In genomic region chrX:40099046-40099968, GRCh38 we compare ENCODE assay signal across 8 cellular contexts. TPM values are rescaled to one million over a fixed set of nuclear protein-coding genes. Genes with fewer than 3 reads are reported as not detected.
DNase-seq lines count a peak whose midpoint lies in the region; ATAC-seq and TF ChIP-seq lines count a peak whose summit lies in the region.

No MANE protein-coding gene starts in this region.

- peak overlapping the region; percentile 86 to 93 (median 92) for H3K27ac ChIP-seq in esophagus squamous epithelium

- H3K4me1 ChIP-seq in esophagus squamous epithelium: peaks cover 13 to 36% (median 22%) of the 10 kb centered on the region in 3 donors

- no peaks in the 10 kb centered on the region for H3K36me3 ChIP-seq in esophagus squamous epithelium

- peaks cover 0 to 40% (median 0%) of the 10 kb centered on the region in 4 donors for H3K27me3 ChIP-seq in esophagus squamous epithelium

- no peak for TF ChIP-seq CTCF in GM12864 (IDR thresholded peaks at IDR 0.05; ENCODE audit: low read depth, low read length, missing control alignments)
- TF ChIP-seq CTCF in HFF-Myc (IDR thresholded peaks at IDR 0.05; ENCODE audit: low read depth, low read length, missing control alignments): no peak
- TF ChIP-seq CTCF in esophagus squamous epithelium (IDR thresholded peaks at IDR 0.05): no peak
- no peak for TF ChIP-seq CTCF in omental fat pad (IDR thresholded peaks at IDR 0.05)

- intact Hi-C loops in esophagus squamous epithelium (cut with DNase I): loop anchor here (5.0 kb wide), 1 partner anchor 73 kb away; no protein-coding TSS in a partner anchor

- DNase-seq in GM12864 (ENCODE audit: low read depth) (peak; percentile 70), HFF-Myc (ENCODE audit: extremely low read depth, low read depth) (no peak), NCI-H146 (lab: John Stamatoyannopoulos, UW) (peak; percentile 60), esophagus squamous epithelium (lab: John Stamatoyannopoulos, UW) (no peak), omental fat pad (ENCODE audit: low spot score) (no peak), NCI-H1048 (lab: John Stamatoyannopoulos, UW) (no peak)
- DNase-seq in activated CD4-positive, alpha-beta T cell treated with anti-CD3 and anti-CD28 coated beads for 4 hours: peak; percentile 48 to 53
- DNase-seq in central memory CD4-positive, alpha-beta T cell: no peak

- no peak for TF ChIP-seq POLR2A in esophagus squamous epithelium (IDR thresholded peaks at IDR 0.05)

- WGBS in esophagus squamous epithelium, 2 donors: 15 to 25% methylated on average over 13 to 22 of the region's 49 CpGs

- H3K4me3 ChIP-seq in GM12864 (ENCODE audit: low read depth, low read length) (peak overlapping the region; percentile 49), HFF-Myc (replicated peaks; ENCODE audit: low read depth, low read length) (peak overlapping the region; percentile 39), esophagus squamous epithelium (peak overlapping the region; percentile 74 to 86 (median 76))

- ATAC-seq in omental fat pad (ENCODE audit: low FRiP score): peak; percentile 21

- H3K9me3 ChIP-seq in esophagus squamous epithelium: no peaks in the 10 kb centered on the region

RNA-seq across cellular contexts. Expression of gene BCOR, which starts 1.5 kb away (rescaled TPM):
- total RNA-seq in esophagus squamous epithelium (10 to 100 TPM; 12.0 to 20.1 (median 17.4) TPM), omental fat pad (10 to 100 TPM; 12.8 to 28.8 (median 18.6) TPM)

Comparison
In these comparisons a context has a peak if more than half of its experiments do, and no peak if none do; other contexts are left out.
1. DNase-seq: peak in GM12864 (single experiment), NCI-H146 (single experiment) and activated CD4-positive, alpha-beta T cell treated with anti-CD3 and anti-CD28 coated beads for 4 hours (2 of 2); none in HFF-Myc (single experiment), esophagus squamous epithelium (single experiment), omental fat pad (single experiment), NCI-H1048 (single experiment) and central memory CD4-positive, alpha-beta T cell (single experiment).
2. Peak in every context shown above with its lines, with median percentiles within 50 percentile points of each other: H3K4me3 ChIP-seq.